In genomic region chr11:32137263-32137662, GRCh38 we compare ENCODE assay signal across 15 cellular contexts. TPM values are rescaled to one million over a fixed set of nuclear protein-coding genes. Genes with fewer than 3 reads are reported as not detected.
DNase-seq lines count a peak whose midpoint lies in the region; ATAC-seq and TF ChIP-seq lines count a peak whose summit lies in the region.
"Had no signal": no experiment of that assay in that cellular context is flagged by ENCODE, and none has a peak within 500 bp of the region (broad histone marks: within the 10 kb centered on the region; RNA-seq: fewer than 3 reads in every experiment).

No MANE protein-coding gene starts in this region.

- peak overlapping the region; percentile 17 for H2AFZ ChIP-seq in HCT116 (ENCODE audit: low read depth, low read length, poor library complexity, severe bottlenecking)

- H3K27ac ChIP-seq in HCT116 (ENCODE audit: low read depth, low read length) = no peak overlapping the region

- H3K4me3 ChIP-seq in HCT116 (replicated peaks in 1 of 2; ENCODE audit: low read depth in 1 of 2, low read length in 2 of 2) (no peak overlapping the region), H7 (ENCODE audit: insufficient read depth, low read depth, low read length) (no peak overlapping the region)

- BruUV-seq in HCT116 (replicated peaks; lab: Mats Ljungman, UMichigan) = no TSS peak

- H3K27ac Mint-ChIP-seq in activated CD8-positive, alpha-beta T cell treated with anti-CD3 and anti-CD28 coated beads, Interleukin-2, amount 10 ng/mL, durations not matched to agents 7 days and 5 days = no peak overlapping the region
- H3K27ac Mint-ChIP-seq: activated naive CD4-positive, alpha-beta T cell treated with anti-CD3 and anti-CD28 coated beads for 36 hours had no signal

- H3K27me3 ChIP-seq in HCT116 (ENCODE audit: insufficient read depth, low read length) (no peaks in the 10 kb centered on the region), H7 (ENCODE audit: control insufficient read depth, insufficient read depth, low read length) (no peaks in the 10 kb centered on the region)

- CTCF ChIA-PET in HCT116 (lab: Charles Lee) = no interaction called here
- CTCF ChIA-PET in activated CD8-positive, alpha-beta T cell treated with anti-CD3 and anti-CD28 coated beads, Interleukin-2, amount 10 ng/mL, durations not matched to agents 7 days and 5 days (lab: Charles Lee) = interaction anchor here (1.9 kb wide), 1 partner anchor 39 kb away, joined by 4 read pairs; no protein-coding TSS in a partner anchor

- ATAC-seq in HCT116 (peak; percentile 46; the same call in 1 of the 2 replicates), GM21717 (IDR thresholded peaks at IDR 0.05; ENCODE audit: unreplicated experiment) (no peak)
- ATAC-seq in activated CD8-positive, alpha-beta T cell treated with anti-CD3 and anti-CD28 coated beads, Interleukin-2, amount 10 ng/mL, durations not matched to agents 7 days and 5 days = no peak

- no peak overlapping the region for H3K4me3 Mint-ChIP-seq in activated CD8-positive, alpha-beta T cell treated with anti-CD3 and anti-CD28 coated beads, Interleukin-2, amount 10 ng/mL, durations not matched to agents 7 days and 5 days
- H3K4me3 Mint-ChIP-seq: activated naive CD4-positive, alpha-beta T cell treated with anti-CD3 and anti-CD28 coated beads for 36 hours had no signal

- H3K9me2 ChIP-seq in HCT116 (ENCODE audit: insufficient read depth) = no peaks in the 10 kb centered on the region

- no peaks in the 10 kb centered on the region for H3K9me3 ChIP-seq in HCT116 (ENCODE audit: control insufficient read depth in 1 of 2, insufficient read depth in 1 of 2, low read depth in 1 of 2, low read length in 2 of 2)

- peak overlapping the region; percentile 45 for H3K4me2 ChIP-seq in HCT116 (ENCODE audit: low read length)

- H3K36me3 Mint-ChIP-seq in activated CD8-positive, alpha-beta T cell treated with anti-CD3 and anti-CD28 coated beads, Interleukin-2, amount 10 ng/mL, durations not matched to agents 7 days and 5 days (ENCODE audit: low read depth) = no peaks in the 10 kb centered on the region

- no peaks in the 10 kb centered on the region for H4K20me1 ChIP-seq in HCT116 (ENCODE audit: insufficient read depth)

- RAD21 ChIA-PET in HCT116 (lab: Charles Lee; ENCODE audit: low non-redundant PET in 1 of 2, low total read pairs in 2 of 2, uncharacterized antibody in 2 of 2, unreplicated experiment in 2 of 2) = no interaction called here

- H3K27me3 Mint-ChIP-seq in activated CD8-positive, alpha-beta T cell treated with anti-CD3 and anti-CD28 coated beads, Interleukin-2, amount 10 ng/mL, durations not matched to agents 7 days and 5 days (ENCODE audit: low read depth) = peaks cover 7% of the 10 kb centered on the region

- TF ChIP-seq POLR2A in HCT116 (IDR thresholded peaks at IDR 0.05; ENCODE audit: borderline replicate concordance, extremely low read depth, insufficient read depth, insufficient read length) = no peak

- DNase-seq in HCT116 (ENCODE audit: low read depth, low spot score) = peak; percentile 34
- DNase-seq in SW480 (ENCODE audit: low spot score) = peak; percentile 69
- DNase-seq in fibroblast of the conjunctiva (ENCODE audit: low read depth) = peak; percentile 90
- DNase-seq in smooth muscle cell of the brain vasculature (ENCODE audit: low read depth, low spot score) = peak; percentile 17
- DNase-seq in activated CD8-positive, alpha-beta T cell treated with anti-CD3 and anti-CD28 coated beads, Interleukin-2, amount 10 ng/mL, durations not matched to agents 7 days and 5 days = no peak
- DNase-seq in mucosa of gallbladder (ENCODE audit: low spot score) = no peak
- DNase-seq in H7 = no peak
- DNase-seq: activated CD4-positive, alpha-beta T cell treated with anti-CD3 and anti-CD28 coated beads for 4 hours; activated naive CD4-positive, alpha-beta T cell treated with anti-CD3 and anti-CD28 coated beads for 36 hours; effector CD8-positive, alpha-beta T cell; GF-D8; NCI-H1930; nucleus accumbens; stimulated activated CD4-positive, alpha-beta T cell treated with anti-CD3 and anti-CD28 coated beads, Interleukin-4, amount 100 ng/mL, for 24 hours had no signal

- H3K4me1 ChIP-seq in HCT116 (ENCODE audit: control insufficient read depth in 1 of 2, insufficient read depth in 2 of 2, low read length in 2 of 2) = peaks cover 3 to 14% of the 10 kb centered on the region in 2 experiments; a peak in 3 of 4 replicates

- POLR2A ChIA-PET in HCT116 (lab: Charles Lee) = no interaction called here
- POLR2A ChIA-PET in activated CD8-positive, alpha-beta T cell treated with anti-CD3 and anti-CD28 coated beads, Interleukin-2, amount 10 ng/mL, durations not matched to agents 7 days and 5 days (lab: Charles Lee) = no interaction called here

- H3K9ac ChIP-seq in HCT116 (ENCODE audit: low read length) = no peak overlapping the region

- H3K4me1 Mint-ChIP-seq in activated CD8-positive, alpha-beta T cell treated with anti-CD3 and anti-CD28 coated beads, Interleukin-2, amount 10 ng/mL, durations not matched to agents 7 days and 5 days (ENCODE audit: low read depth) = peaks cover 2% of the 10 kb centered on the region

- TF ChIP-seq CTCF in HCT116 (IDR thresholded peaks at IDR 0.05 in 2 of 3, conservative IDR thresholded peaks at IDR 0.05 in 1 of 3; ENCODE audit: borderline replicate concordance in 1 of 3, insufficient read depth in 1 of 3, low read depth in 2 of 3, low read length in 2 of 3) = no peak

- intact Hi-C loops in HCT116 (cut with micrococcal nuclease) = no loop called here

- TF ChIP-seq RAD21 in HCT116 (IDR thresholded peaks at IDR 0.05; ENCODE audit: low read depth) = no peak

- no peaks in the 10 kb centered on the region for H3K9me3 Mint-ChIP-seq in activated CD8-positive, alpha-beta T cell treated with anti-CD3 and anti-CD28 coated beads, Interleukin-2, amount 10 ng/mL, durations not matched to agents 7 days and 5 days (ENCODE audit: insufficient read depth)
- H3K9me3 Mint-ChIP-seq: activated naive CD4-positive, alpha-beta T cell treated with anti-CD3 and anti-CD28 coated beads for 36 hours had no signal

- H3K79me2 ChIP-seq in HCT116 (ENCODE audit: insufficient read depth, low read length) = no peaks in the 10 kb centered on the region

- H3K36me3 ChIP-seq in HCT116 (ENCODE audit: control insufficient read depth in 1 of 2, insufficient read depth in 2 of 2, low read length in 2 of 2) = no peaks in the 10 kb centered on the region
- no peaks in the 10 kb centered on the region for H3K36me3 ChIP-seq in H7 (replicated peaks; ENCODE audit: control insufficient read depth, insufficient read depth, low read length)

TF ChIP-seq in HCT116, 20 proteins besides CTCF, POLR2A, EP300 and RAD21:
- no peak for TF ChIP-seq REST (IDR thresholded peaks at IDR 0.05; ENCODE audit: low read depth)
- TF ChIP-seq ATF3 (IDR thresholded peaks at IDR 0.05) = 0 out of 2 replicates have a peak, but pooled peaks have one; percentile 66
- peak; percentile 66 for TF ChIP-seq FOSL1 (IDR thresholded peaks at IDR 0.05; ENCODE audit: low read depth)
- peak; percentile 63; the same call in 1 of the 2 replicates for TF ChIP-seq JUND (IDR thresholded peaks at IDR 0.05)
- TF ChIP-seq SP1 (IDR thresholded peaks at IDR 0.05; ENCODE audit: low read depth) = 0 out of 2 replicates have a peak, but pooled peaks have one; percentile 35
- TF ChIP-seq CEBPB (IDR thresholded peaks at IDR 0.05; ENCODE audit: low read depth) = peak; percentile 78
TF ChIP-seq in HCT116: peak in this region for 5.

RNA-seq across cellular contexts. Expression of gene RCN1, which starts 46.4 kb away (rescaled TPM):
- total RNA-seq in HCT116 (2021; ENCODE audit: unreplicated experiment) = 99.8 TPM
- polyA plus RNA-seq in HCT116 (2012) = 101 and 108 TPM in 2 replicates
- 10 to 100 TPM; 14.6 to 19.1 TPM for total RNA-seq in activated CD8-positive, alpha-beta T cell treated with anti-CD3 and anti-CD28 coated beads, Interleukin-2, amount 10 ng/mL, durations not matched to agents 7 days and 5 days
- total RNA-seq in mucosa of gallbladder = 24.0 TPM
- total RNA-seq in H7 (2014; rRNA removed; shearing (Covaris generic)) = 84.2 and 104 TPM in 2 replicates

Comparison
In these comparisons a context has a peak if more than half of its experiments do, and no peak if none do; other contexts are left out.
1. DNase-seq: peak in HCT116 (single experiment), SW480 (single experiment), fibroblast of the conjunctiva (single experiment) and smooth muscle cell of the brain vasculature (single experiment); none in activated CD8-positive, alpha-beta T cell treated with anti-CD3 and anti-CD28 coated beads, Interleukin-2, amount 10 ng/mL, durations not matched to agents 7 days and 5 days (single experiment), mucosa of gallbladder (single experiment) and H7 (single experiment).